Comparison of ENCODE assay signal across 8 cellular contexts in genomic region chr6:3887150-3887700, GRCh38. TPM values are rescaled to one million over a fixed set of nuclear protein-coding genes. Genes with fewer than 3 reads are reported as not detected.
DNase-seq lines count a peak whose midpoint lies in the region; ATAC-seq, FAIRE-seq and TF ChIP-seq lines count a peak whose summit lies in the region.

No MANE protein-coding gene starts in this region.

- no peaks in the 10 kb centered on the region for H3K27me3 ChIP-seq in esophagus muscularis mucosa

- 55% methylated on average over 9 of the region's 9 CpGs for WGBS in esophagus muscularis mucosa

- TF ChIP-seq EP300 in esophagus muscularis mucosa (IDR thresholded peaks at IDR 0.05): no peak

- H3K27ac Mint-ChIP-seq in neural crest cell (ENCODE audit: unreplicated experiment): no peak overlapping the region
- peak overlapping the region in 1 of 10 donors; percentile 39 for H3K27ac Mint-ChIP-seq in naive thymus-derived CD8-positive, alpha-beta T cell
- no peak overlapping the region for H3K27ac Mint-ChIP-seq in activated T-helper 1 cell treated with anti-CD3 and anti-CD28 coated beads, Interleukin-12 subunit alpha, Interleukin-12 subunit beta, Interleukin-2, Interleukin-4 antibody, amounts not matched to agents 30 ng/mL and 10 ng/mL and 1 ng/mL, durations not matched to agents 14 hours and 24 hours and 36 hours

- intact Hi-C loops in esophagus muscularis mucosa (cut with DNase I): loop anchor here (5.0 kb wide), 2 partner anchors 100 to 145 kb away; no protein-coding TSS in a partner anchor
- intact Hi-C loops in activated T-helper 1 cell treated with anti-CD3 and anti-CD28 coated beads, Interleukin-12 subunit alpha, Interleukin-12 subunit beta, Interleukin-2, Interleukin-4 antibody, amounts not matched to agents 30 ng/mL and 10 ng/mL and 1 ng/mL, durations not matched to agents 14 hours and 24 hours and 36 hours (cut with micrococcal nuclease): loop anchor here (2.0 kb wide), 1 partner anchor 144 kb away; no protein-coding TSS in a partner anchor

- no peaks in the 10 kb centered on the region for H3K36me3 Mint-ChIP-seq in neural crest cell (ENCODE audit: low read depth)
- no peaks in the 10 kb centered on the region for H3K36me3 Mint-ChIP-seq in naive thymus-derived CD8-positive, alpha-beta T cell
- no peaks in the 10 kb centered on the region for H3K36me3 Mint-ChIP-seq in activated T-helper 1 cell treated with anti-CD3 and anti-CD28 coated beads, Interleukin-12 subunit alpha, Interleukin-12 subunit beta, Interleukin-2, Interleukin-4 antibody, amounts not matched to agents 30 ng/mL and 10 ng/mL and 1 ng/mL, durations not matched to agents 14 hours and 24 hours and 36 hours (ENCODE audit: low read depth)

- peaks cover 15% of the 10 kb centered on the region for H3K4me1 Mint-ChIP-seq in neural crest cell
- peaks cover 0 to 2% (median 0%) of the 10 kb centered on the region in 4 donors for H3K4me1 Mint-ChIP-seq in naive thymus-derived CD8-positive, alpha-beta T cell
- H3K4me1 Mint-ChIP-seq in activated T-helper 1 cell treated with anti-CD3 and anti-CD28 coated beads, Interleukin-12 subunit alpha, Interleukin-12 subunit beta, Interleukin-2, Interleukin-4 antibody, amounts not matched to agents 30 ng/mL and 10 ng/mL and 1 ng/mL, durations not matched to agents 14 hours and 24 hours and 36 hours (ENCODE audit: low read depth): no peaks in the 10 kb centered on the region

- H3K4me1 ChIP-seq in esophagus muscularis mucosa: peaks cover 23 to 50% (median 33%) of the 10 kb centered on the region in 4 donors

- TF ChIP-seq CTCF in NB4 (IDR thresholded peaks at IDR 0.05; ENCODE audit: low read depth, low read length): peak; percentile 27
- TF ChIP-seq CTCF in esophagus muscularis mucosa (IDR thresholded peaks at IDR 0.05): peak; percentile 46 to 59 (median 48)
- TF ChIP-seq CTCF in neural crest cell (conservative IDR thresholded peaks at IDR 0.05): peak; percentile 43
- TF ChIP-seq CTCF in GM10266 (IDR thresholded peaks at IDR 0.05; ENCODE audit: control insufficient read depth, insufficient read depth, low read depth, missing control alignments): no peak

- in situ Hi-C loops in Caki2 (cut with HindIII; ENCODE audit: low pct_unique_long_range_greater_than_20kb, low sequenced_read_pairs): no loop called here

- H3K9me3 ChIP-seq in esophagus muscularis mucosa: no peaks in the 10 kb centered on the region

- no peak for FAIRE-seq in H54 (lab: Jason Lieb, UNC)

- DNase-seq in Caki2 (ENCODE audit: low read depth) (peak; percentile 11), NB4 (ENCODE audit: low read depth) (peak; percentile 35), esophagus muscularis mucosa (ENCODE audit: extremely low spot score) (no peak), neural crest cell (ENCODE audit: low read depth, low spot score) (no peak), H54 (ENCODE audit: insufficient read length, low spot score) (no peak), GM10266 (ENCODE audit: extremely low spot score) (no peak)
- DNase-seq in naive thymus-derived CD8-positive, alpha-beta T cell: no peak
- no peak for DNase-seq in activated T-helper 1 cell treated with anti-CD3 and anti-CD28 coated beads, Interleukin-12 subunit alpha, Interleukin-12 subunit beta, Interleukin-2, Interleukin-4 antibody, amounts not matched to agents 30 ng/mL and 10 ng/mL and 1 ng/mL, durations not matched to agents 14 hours and 24 hours and 36 hours (ENCODE audit: low spot score)

- H3K9me3 Mint-ChIP-seq in neural crest cell: no peaks in the 10 kb centered on the region
- H3K9me3 Mint-ChIP-seq in naive thymus-derived CD8-positive, alpha-beta T cell: no peaks in the 10 kb centered on the region
- no peaks in the 10 kb centered on the region for H3K9me3 Mint-ChIP-seq in activated T-helper 1 cell treated with anti-CD3 and anti-CD28 coated beads, Interleukin-12 subunit alpha, Interleukin-12 subunit beta, Interleukin-2, Interleukin-4 antibody, amounts not matched to agents 30 ng/mL and 10 ng/mL and 1 ng/mL, durations not matched to agents 14 hours and 24 hours and 36 hours

- no peak overlapping the region for H3K4me3 ChIP-seq in NB4 (ENCODE audit: low read depth, low read length)
- H3K4me3 ChIP-seq in esophagus muscularis mucosa: no peak overlapping the region

- H3K27ac ChIP-seq in esophagus muscularis mucosa (replicated peaks in 1 of 4): no peak overlapping the region

- no peak for ATAC-seq in naive thymus-derived CD8-positive, alpha-beta T cell

- POLR2A ChIA-PET in naive thymus-derived CD8-positive, alpha-beta T cell (lab: Charles Lee): no interaction called here

- TF ChIP-seq POLR2A in NB4 (IDR thresholded peaks at IDR 0.05; ENCODE audit: extremely low read depth, insufficient read length) (no peak), esophagus muscularis mucosa (IDR thresholded peaks at IDR 0.05; ENCODE audit: low read depth) (no peak), H54 (IDR thresholded peaks at IDR 0.05; ENCODE audit: low read depth, low read length) (no peak)

- no peaks in the 10 kb centered on the region for H3K27me3 Mint-ChIP-seq in neural crest cell (ENCODE audit: low read depth)
- peaks cover 0 to 9% (median 3%) of the 10 kb centered on the region in 5 donors for H3K27me3 Mint-ChIP-seq in naive thymus-derived CD8-positive, alpha-beta T cell
- peaks cover 13% of the 10 kb centered on the region for H3K27me3 Mint-ChIP-seq in activated T-helper 1 cell treated with anti-CD3 and anti-CD28 coated beads, Interleukin-12 subunit alpha, Interleukin-12 subunit beta, Interleukin-2, Interleukin-4 antibody, amounts not matched to agents 30 ng/mL and 10 ng/mL and 1 ng/mL, durations not matched to agents 14 hours and 24 hours and 36 hours (ENCODE audit: insufficient read depth)

- no peak overlapping the region for H3K4me3 Mint-ChIP-seq in neural crest cell
- H3K4me3 Mint-ChIP-seq in naive thymus-derived CD8-positive, alpha-beta T cell: no peak overlapping the region
- H3K4me3 Mint-ChIP-seq in activated T-helper 1 cell treated with anti-CD3 and anti-CD28 coated beads, Interleukin-12 subunit alpha, Interleukin-12 subunit beta, Interleukin-2, Interleukin-4 antibody, amounts not matched to agents 30 ng/mL and 10 ng/mL and 1 ng/mL, durations not matched to agents 14 hours and 24 hours and 36 hours: no peak overlapping the region

- H3K36me3 ChIP-seq in esophagus muscularis mucosa: no peaks in the 10 kb centered on the region

RNA-seq across cellular contexts. Expression of gene FAM50B, which starts 38.1 kb away (rescaled TPM):
- total RNA-seq in Caki2 (2014; rRNA removed; shearing (Covaris generic); ENCODE audit: low replicate concordance): 34.0 and 42.6 TPM in 2 replicates
- total RNA-seq in esophagus muscularis mucosa (10 to 100 TPM; 12.5 to 26.6 (median 17.6) TPM), neural crest cell (2.5 and 2.9 TPM in 2 replicates)
- 10 to 100 TPM; 11.5 to 12.3 TPM for total RNA-seq in naive thymus-derived CD8-positive, alpha-beta T cell
- polyA plus RNA-seq in naive thymus-derived CD8-positive, alpha-beta T cell: 10 to 100 TPM in 1 of 3 donors, 1 to 10 TPM in 2; 2.7 to 12.7 (median 5.8) TPM
- total RNA-seq in activated T-helper 1 cell treated with anti-CD3 and anti-CD28 coated beads, Interleukin-12 subunit alpha, Interleukin-12 subunit beta, Interleukin-2, Interleukin-4 antibody, amounts not matched to agents 30 ng/mL and 10 ng/mL and 1 ng/mL, durations not matched to agents 14 hours and 24 hours and 36 hours: 9.0 and 9.1 TPM in 2 replicates

Comparison
In these comparisons a context has a peak if more than half of its experiments do, and no peak if none do; other contexts are left out.
1. DNase-seq: peak in Caki2 (single experiment) and NB4 (single experiment); none in esophagus muscularis mucosa (single experiment), neural crest cell (single experiment), H54 (single experiment), naive thymus-derived CD8-positive, alpha-beta T cell (0 of 10), activated T-helper 1 cell treated with anti-CD3 and anti-CD28 coated beads, Interleukin-12 subunit alpha, Interleukin-12 subunit beta, Interleukin-2, Interleukin-4 antibody, amounts not matched to agents 30 ng/mL and 10 ng/mL and 1 ng/mL, durations not matched to agents 14 hours and 24 hours and 36 hours (single experiment) and GM10266 (single experiment).